ENCODE assay signal across 13 cellular contexts in the genomic region with DNA sequence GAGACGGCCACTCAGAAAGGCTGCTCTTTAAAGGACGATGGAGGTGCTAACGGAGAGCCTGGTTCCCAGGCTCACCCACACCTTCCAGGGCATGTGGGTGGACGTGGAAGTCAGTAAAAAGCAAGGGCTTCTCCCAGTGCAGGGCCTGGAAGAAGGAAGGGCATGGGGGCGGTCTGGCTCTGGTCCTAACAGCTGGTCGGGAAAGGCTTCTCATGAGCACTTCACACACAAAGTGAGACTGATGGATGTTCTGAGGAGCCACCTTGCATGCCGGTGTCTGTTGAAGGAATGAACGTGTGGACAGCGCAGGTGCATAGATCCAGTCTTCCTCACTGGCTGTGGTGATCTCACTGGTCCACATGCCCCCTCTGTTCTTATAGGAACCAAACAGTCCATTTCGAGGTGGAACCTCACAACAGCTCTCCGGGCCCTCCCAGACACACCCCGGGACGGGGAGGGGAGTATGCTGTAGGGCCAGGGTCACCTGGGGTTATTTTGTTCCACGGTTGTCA.
DNase-seq lines count a peak whose midpoint lies in the region; ATAC-seq, FAIRE-seq and TF ChIP-seq lines count a peak whose summit lies in the region.
"Had no signal": no experiment of that assay in that cellular context is flagged by ENCODE, and none has a peak within 500 bp of the region (broad histone marks: within the 10 kb centered on the region; RNA-seq: fewer than 3 reads in every experiment).

No MANE protein-coding gene starts in this region.

- TF ChIP-seq CTCF in HepG2 (CRISPR knock-in tag; IDR thresholded peaks at IDR 0.05): no peak
- no peak for TF ChIP-seq CTCF in right lobe of liver (IDR thresholded peaks at IDR 0.05)
- TF ChIP-seq CTCF in nephron progenitor cell (IDR thresholded peaks at IDR 0.05): no peak
- no peak for TF ChIP-seq CTCF in upper lobe of left lung (IDR thresholded peaks at IDR 0.05)
- TF ChIP-seq CTCF in CD14-positive monocyte (IDR thresholded peaks at IDR 0.05): no peak

- H4K12ac ChIP-seq in trophoblast cell (ENCODE audit: low read depth, low read length): no peak overlapping the region

- in situ Hi-C loops in HepG2 (cut with HindIII; ENCODE audit: extremely low pct_ligation_motif_present, low pct_unique_long_range_greater_than_20kb): no loop called here

- no peaks in the 10 kb centered on the region for H4K20me1 ChIP-seq in HepG2 (ENCODE audit: insufficient read depth, low read length)

- no peak overlapping the region for H2BK5ac ChIP-seq in trophoblast cell (ENCODE audit: low read depth, low read length, poor library complexity)

- H3K79me2 ChIP-seq in HepG2 (ENCODE audit: insufficient read depth, low read length): no peaks in the 10 kb centered on the region
- no peaks in the 10 kb centered on the region for H3K79me2 ChIP-seq in trophoblast cell (ENCODE audit: control insufficient read depth, insufficient read depth, low read length, poor library complexity)

- H3K9me3 ChIP-seq in HepG2 (ENCODE audit: low read length) (no peaks in the 10 kb centered on the region), right lobe of liver (no peaks in the 10 kb centered on the region), trophoblast cell (ENCODE audit: insufficient read depth, low read depth, low read length) (no peaks in the 10 kb centered on the region), upper lobe of left lung (no peaks in the 10 kb centered on the region)

- H3K9me3 Mint-ChIP-seq in nephron progenitor cell (peaks cover 3% of the 10 kb centered on the region), CD14-positive monocyte (peaks cover 0 to 1% (median 0%) of the 10 kb centered on the region in 7 donors)

- no peak overlapping the region for H3K4me2 ChIP-seq in HepG2 (ENCODE audit: low read depth, low read length)
- H3K4me2 ChIP-seq in trophoblast cell (ENCODE audit: low read length): no peak overlapping the region

- intact Hi-C loops in HepG2 (cut with micrococcal nuclease; ENCODE audit: unreplicated experiment) (no loop called here), right lobe of liver (cut with DNase I) (no loop called here), CD14-positive monocyte (cut with micrococcal nuclease) (no loop called here)

- H3K79me1 ChIP-seq in trophoblast cell (ENCODE audit: low read length): peaks cover 7% of the 10 kb centered on the region

- H3K9ac ChIP-seq in HepG2 (ENCODE audit: insufficient read depth, low read depth, low read length): peak overlapping the region; percentile 62; the same call in 1 of the 2 replicates
- H3K9ac ChIP-seq in trophoblast cell (ENCODE audit: low read length): no peak overlapping the region

- no peak overlapping the region for H3K4ac ChIP-seq in trophoblast cell (ENCODE audit: low read depth, low read length)

- peak overlapping the region; percentile 32 for H3K27ac Mint-ChIP-seq in nephron progenitor cell
- peak overlapping the region in 1 of 7 donors; percentile 23 for H3K27ac Mint-ChIP-seq in CD14-positive monocyte

- H3K4me3 ChIP-seq in HepG2 (replicated peaks in 1 of 3; ENCODE audit: insufficient read depth in 1 of 3, low read depth in 2 of 3, low read length in 3 of 3) (no peak overlapping the region), right lobe of liver (no peak overlapping the region), trophoblast cell (ENCODE audit: low read depth, low read length) (no peak overlapping the region), upper lobe of left lung (no peak overlapping the region)
- H3K4me3 ChIP-seq: GM12878 had no signal

- H3K23ac ChIP-seq in trophoblast cell (ENCODE audit: low read length): no peak overlapping the region

- H3K36me3 ChIP-seq in HepG2 (replicated peaks in 1 of 2; ENCODE audit: control insufficient read depth in 1 of 2, insufficient read depth in 2 of 2, low read length in 2 of 2) (no peaks in the 10 kb centered on the region), right lobe of liver (no peaks in the 10 kb centered on the region), trophoblast cell (ENCODE audit: control insufficient read depth in 1 of 2, insufficient read depth in 2 of 2, low read length in 2 of 2) (no peaks in the 10 kb centered on the region), upper lobe of left lung (no peaks in the 10 kb centered on the region)

- CTCF ChIA-PET in HepG2 (lab: Yijun Ruan, JAX; ENCODE audit: low intra/inter-chr PET ratio, low total read pairs): no interaction called here

- H2BK12ac ChIP-seq in trophoblast cell (ENCODE audit: low read length): no peak overlapping the region

- 78% methylated on average over 14 of the region's 14 CpGs for WGBS in HepG2 (ENCODE audit: low lambda C conversion rate)
- WGBS in right lobe of liver (ENCODE audit: insufficient coverage, low coverage, low lambda C conversion rate, missing lambda C conversion rate): 60% methylated on average over 1 of the region's 14 CpGs
- no CpG with 5 or more reads among the region's 14 CpGs for WGBS in trophoblast cell (ENCODE audit: extremely low coverage, insufficient coverage, insufficient read length)
- 81 to 84% methylated on average over 13 to 14 of the region's 14 CpGs for WGBS in upper lobe of left lung, 2 donors

- no peak for TF ChIP-seq POLR2A in HepG2 (IDR thresholded peaks at IDR 0.05; ENCODE audit: insufficient read depth in 1 of 2, low read depth in 2 of 2, low read length in 2 of 2)
- TF ChIP-seq POLR2A in right lobe of liver (IDR thresholded peaks at IDR 0.05): no peak
- TF ChIP-seq POLR2A in upper lobe of left lung (IDR thresholded peaks at IDR 0.05): no peak

- TF ChIP-seq RAD21 in HepG2 (CRISPR knock-in tag; IDR thresholded peaks at IDR 0.05): no peak

- no peak overlapping the region for H2BK120ac ChIP-seq in trophoblast cell (ENCODE audit: insufficient read depth, low read length, poor library complexity)

- no peak overlapping the region for H3K18ac ChIP-seq in trophoblast cell (ENCODE audit: low read length)

- H3K4me1 ChIP-seq in HepG2 (ENCODE audit: insufficient read depth, low read length): peaks cover 73% of the 10 kb centered on the region
- no peaks in the 10 kb centered on the region for H3K4me1 ChIP-seq in right lobe of liver
- H3K4me1 ChIP-seq in trophoblast cell (ENCODE audit: control insufficient read depth in 1 of 2, insufficient read depth in 2 of 2, low read length in 2 of 2): peaks cover 17 to 20% of the 10 kb centered on the region in 2 experiments
- peaks cover 6 to 23% (median 7%) of the 10 kb centered on the region in 4 donors for H3K4me1 ChIP-seq in upper lobe of left lung

- H3K27ac ChIP-seq in HepG2 (ENCODE audit: extremely low read length, insufficient read depth, low read length) (peak overlapping the region; percentile 83), right lobe of liver (no peak overlapping the region), trophoblast cell (ENCODE audit: low read depth, low read length) (peak overlapping the region; percentile 16), upper lobe of left lung (no peak overlapping the region)
- H3K27ac ChIP-seq: 22Rv1 had no signal

- H3K27me3 Mint-ChIP-seq in nephron progenitor cell (ENCODE audit: low read depth, poor library complexity) (peaks cover 2% of the 10 kb centered on the region), CD14-positive monocyte (ENCODE audit: low read depth in 3 of 3) (peaks cover 0 to 2% (median 2%) of the 10 kb centered on the region in 3 donors)

- no peak overlapping the region for H2AK5ac ChIP-seq in trophoblast cell (ENCODE audit: low read length)

- no TSS peak for BruUV-seq in HepG2 (replicated peaks; lab: Mats Ljungman, UMichigan)

- TF ChIP-seq EP300 in HepG2 (IDR thresholded peaks at IDR 0.05; ENCODE audit: low read depth in 2 of 2, low read length in 2 of 2) (no peak), HepG2 (CRISPR knock-in tag; IDR thresholded peaks at IDR 0.05; ENCODE audit: borderline replicate concordance) (no peak), upper lobe of left lung (IDR thresholded peaks at IDR 0.05) (no peak)

- H4K8ac ChIP-seq in trophoblast cell (ENCODE audit: low read depth, low read length): no peak overlapping the region

- FAIRE-seq in HepG2 (lab: Jason Lieb, UNC): no peak
- FAIRE-seq: GM12878, GM18507 had no signal

- H3K4me3 Mint-ChIP-seq in nephron progenitor cell: no peak overlapping the region
- no peak overlapping the region for H3K4me3 Mint-ChIP-seq in CD14-positive monocyte

- POLR2A ChIA-PET in HepG2 (lab: Yijun Ruan, JAX): interaction anchor here (1.4 kb wide), 1 partner anchor 12 kb away, joined by 10 read pairs; no protein-coding TSS in a partner anchor

- H4K91ac ChIP-seq in trophoblast cell (ENCODE audit: low read depth, low read length): no peak overlapping the region

- peak; percentile 1; the same call in 2 of the 3 replicates for ATAC-seq in HepG2
- no peak for ATAC-seq in right lobe of liver
- peak; percentile 17 to 38 for ATAC-seq in upper lobe of left lung (ENCODE audit: low FRiP score in 2 of 2)
- ATAC-seq in HG02610 (IDR thresholded peaks at IDR 0.05; ENCODE audit: unreplicated experiment): no peak
- ATAC-seq: GM12878 had no signal

- no peaks in the 10 kb centered on the region for H3K27me3 ChIP-seq in HepG2 (ENCODE audit: control insufficient read depth in 1 of 2, insufficient read depth in 2 of 2, low read length in 2 of 2)
- no peaks in the 10 kb centered on the region for H3K27me3 ChIP-seq in right lobe of liver
- H3K27me3 ChIP-seq in trophoblast cell (ENCODE audit: insufficient read depth, low read length): no peaks in the 10 kb centered on the region
- no peaks in the 10 kb centered on the region for H3K27me3 ChIP-seq in upper lobe of left lung

- H3K4me1 Mint-ChIP-seq in nephron progenitor cell (peaks cover 46% of the 10 kb centered on the region), CD14-positive monocyte (no peaks in the 10 kb centered on the region)

- DNase-seq in HepG2 (ENCODE audit: low spot score) (no peak), right lobe of liver (no peak), nephron progenitor cell (no peak), trophoblast cell (no peak), upper lobe of left lung (no peak), NCI-H2171 treated with DMSO at 0.1 percent for 48 hours (lab: John Stamatoyannopoulos, UW) (no peak), CD14-positive monocyte (ENCODE audit: low spot score) (no peak)
- DNase-seq: DMS 273 treated with DMSO at 0.1 percent for 48 hours, HCEC 1CT had no signal

- H3K36me3 Mint-ChIP-seq in nephron progenitor cell (ENCODE audit: low read depth) (no peaks in the 10 kb centered on the region), CD14-positive monocyte (no peaks in the 10 kb centered on the region)

- no peak overlapping the region for H2AFZ ChIP-seq in HepG2 (ENCODE audit: low read length)
- H2AFZ ChIP-seq in trophoblast cell (ENCODE audit: insufficient read depth, low read length, poor library complexity): no peak overlapping the region

- H3K14ac ChIP-seq in trophoblast cell (ENCODE audit: low read length): no peak overlapping the region

TF ChIP-seq in HepG2, 621 proteins besides CTCF, POLR2A, EP300 and RAD21 (continues in another document):
- no peak for TF ChIP-seq ZNF556 (CRISPR knock-in tag; IDR thresholded peaks at IDR 0.05; ENCODE audit: borderline replicate concordance)

Comparison
In these comparisons a context has a peak if more than half of its experiments do, and no peak if none do; other contexts are left out.
1. ATAC-seq: peak in HepG2 (single experiment) and upper lobe of left lung (2 of 2); none in right lobe of liver (0 of 4) and HG02610 (single experiment).
2. H3K27ac ChIP-seq: peak in HepG2 (single experiment) and trophoblast cell (single experiment); none in right lobe of liver (0 of 3) and upper lobe of left lung (0 of 4).